ENCODE assay signal across 1 cellular context in genomic region chr17:75557075-75557851, GRCh38.
TF ChIP-seq lines count a peak whose summit lies in the region.

No MANE protein-coding gene starts in this region.

TF ChIP-seq in HepG2, 621 proteins besides CTCF, POLR2A, EP300 and RAD21 (continued from another document and continues in another):
- no peak for TF ChIP-seq ARID3A (IDR thresholded peaks at IDR 0.05; ENCODE audit: low read depth, low read length)
- peak; percentile 24; the same call in 1 of the 2 replicates for TF ChIP-seq NFKB2 (CRISPR knock-in tag; IDR thresholded peaks at IDR 0.05; ENCODE audit: borderline replicate concordance)
- TF ChIP-seq FOXO1 (CRISPR knock-in tag; IDR thresholded peaks at IDR 0.05) = peak; percentile 98
- TF ChIP-seq, protein P1, sequence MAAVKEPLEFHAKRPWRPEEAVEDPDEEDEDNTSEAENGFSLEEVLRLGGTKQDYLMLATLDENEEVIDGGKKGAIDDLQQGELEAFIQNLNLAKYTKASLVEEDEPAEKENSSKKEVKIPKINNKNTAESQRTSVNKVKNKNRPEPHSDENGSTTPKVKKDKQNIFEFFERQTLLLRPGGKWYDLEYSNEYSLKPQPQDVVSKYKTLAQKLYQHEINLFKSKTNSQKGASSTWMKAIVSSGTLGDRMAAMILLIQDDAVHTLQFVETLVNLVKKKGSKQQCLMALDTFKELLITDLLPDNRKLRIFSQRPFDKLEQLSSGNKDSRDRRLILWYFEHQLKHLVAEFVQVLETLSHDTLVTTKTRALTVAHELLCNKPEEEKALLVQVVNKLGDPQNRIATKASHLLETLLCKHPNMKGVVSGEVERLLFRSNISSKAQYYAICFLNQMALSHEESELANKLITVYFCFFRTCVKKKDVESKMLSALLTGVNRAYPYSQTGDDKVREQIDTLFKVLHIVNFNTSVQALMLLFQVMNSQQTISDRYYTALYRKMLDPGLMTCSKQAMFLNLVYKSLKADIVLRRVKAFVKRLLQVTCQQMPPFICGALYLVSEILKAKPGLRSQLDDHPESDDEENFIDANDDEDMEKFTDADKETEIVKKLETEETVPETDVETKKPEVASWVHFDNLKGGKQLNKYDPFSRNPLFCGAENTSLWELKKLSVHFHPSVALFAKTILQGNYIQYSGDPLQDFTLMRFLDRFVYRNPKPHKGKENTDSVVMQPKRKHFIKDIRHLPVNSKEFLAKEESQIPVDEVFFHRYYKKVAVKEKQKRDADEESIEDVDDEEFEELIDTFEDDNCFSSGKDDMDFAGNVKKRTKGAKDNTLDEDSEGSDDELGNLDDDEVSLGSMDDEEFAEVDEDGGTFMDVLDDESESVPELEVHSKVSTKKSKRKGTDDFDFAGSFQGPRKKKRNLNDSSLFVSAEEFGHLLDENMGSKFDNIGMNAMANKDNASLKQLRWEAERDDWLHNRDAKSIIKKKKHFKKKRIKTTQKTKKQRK (IDR thresholded peaks at IDR 0.05; ENCODE audit: low read length) = no peak
- peak; percentile 95 for TF ChIP-seq BCL6 (CRISPR knock-in tag; IDR thresholded peaks at IDR 0.05)
- no peak for TF ChIP-seq ZNF557 (CRISPR knock-in tag; IDR thresholded peaks at IDR 0.05)
- TF ChIP-seq TEAD2 (CRISPR knock-in tag; IDR thresholded peaks at IDR 0.05) = no peak
- peak; percentile 75; the same call in 1 of the 2 replicates for TF ChIP-seq DR1 (CRISPR knock-in tag; IDR thresholded peaks at IDR 0.05)
- no peak for TF ChIP-seq ZNF180 (CRISPR knock-in tag; IDR thresholded peaks at IDR 0.05; ENCODE audit: borderline replicate concordance, low read depth)
- no peak for TF ChIP-seq GPN1 (CRISPR knock-in tag; IDR thresholded peaks at IDR 0.05; ENCODE audit: borderline replicate concordance)
- TF ChIP-seq, protein P2, sequence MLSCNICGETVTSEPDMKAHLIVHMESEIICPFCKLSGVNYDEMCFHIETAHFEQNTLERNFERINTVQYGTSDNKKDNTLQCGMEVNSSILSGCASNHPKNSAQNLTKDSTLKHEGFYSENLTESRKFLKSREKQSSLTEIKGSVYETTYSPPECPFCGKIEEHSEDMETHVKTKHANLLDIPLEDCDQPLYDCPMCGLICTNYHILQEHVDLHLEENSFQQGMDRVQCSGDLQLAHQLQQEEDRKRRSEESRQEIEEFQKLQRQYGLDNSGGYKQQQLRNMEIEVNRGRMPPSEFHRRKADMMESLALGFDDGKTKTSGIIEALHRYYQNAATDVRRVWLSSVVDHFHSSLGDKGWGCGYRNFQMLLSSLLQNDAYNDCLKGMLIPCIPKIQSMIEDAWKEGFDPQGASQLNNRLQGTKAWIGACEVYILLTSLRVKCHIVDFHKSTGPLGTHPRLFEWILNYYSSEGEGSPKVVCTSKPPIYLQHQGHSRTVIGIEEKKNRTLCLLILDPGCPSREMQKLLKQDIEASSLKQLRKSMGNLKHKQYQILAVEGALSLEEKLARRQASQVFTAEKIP (CRISPR knock-in tag; IDR thresholded peaks at IDR 0.05; ENCODE audit: borderline replicate concordance) = no peak
- peak; percentile 65; the same call in 1 of the 2 replicates for TF ChIP-seq ZNF232 (CRISPR knock-in tag; IDR thresholded peaks at IDR 0.05; ENCODE audit: borderline replicate concordance)
- TF ChIP-seq NFE2L1 (CRISPR knock-in tag; IDR thresholded peaks at IDR 0.05; ENCODE audit: borderline replicate concordance) = no peak
- peak; percentile 69 for TF ChIP-seq NFYB (CRISPR knock-in tag; IDR thresholded peaks at IDR 0.05)
- peak; percentile 79; the same call in 1 of the 2 replicates for TF ChIP-seq ZBTB3 (CRISPR knock-in tag; IDR thresholded peaks at IDR 0.05; ENCODE audit: borderline replicate concordance, low read depth)
- no peak for TF ChIP-seq SMARCE1 (IDR thresholded peaks at IDR 0.05; ENCODE audit: borderline replicate concordance)
- no peak for TF ChIP-seq XBP1 (CRISPR knock-in tag; IDR thresholded peaks at IDR 0.05)
- peak; percentile 76 for TF ChIP-seq YEATS4 (CRISPR knock-in tag; IDR thresholded peaks at IDR 0.05; ENCODE audit: borderline replicate concordance)
- 0 out of 2 replicates have a peak, but pooled peaks have one; percentile 41 for TF ChIP-seq SNAI1 (CRISPR knock-in tag; IDR thresholded peaks at IDR 0.05; ENCODE audit: borderline replicate concordance)
- no peak; the same call in 1 of the 2 replicates for TF ChIP-seq GTF3A (CRISPR knock-in tag; conservative IDR thresholded peaks at IDR 0.05)
- peak; percentile 98 for TF ChIP-seq ZSCAN21 (CRISPR knock-in tag; IDR thresholded peaks at IDR 0.05; ENCODE audit: borderline replicate concordance)
- 0 out of 2 replicates have a peak, but pooled peaks have one; percentile 61 for TF ChIP-seq ATF7-NPFF (CRISPR knock-in tag; IDR thresholded peaks at IDR 0.05; ENCODE audit: low read depth)
- peak; percentile 98 for TF ChIP-seq ZBTB7B (CRISPR knock-in tag; IDR thresholded peaks at IDR 0.05)
- TF ChIP-seq RFX3 (CRISPR knock-in tag; IDR thresholded peaks at IDR 0.05) = no peak
- TF ChIP-seq HDAC2 (CRISPR knock-in tag; IDR thresholded peaks at IDR 0.05) = peak; percentile 92; the same call in 1 of the 2 replicates
- TF ChIP-seq, protein P3, sequence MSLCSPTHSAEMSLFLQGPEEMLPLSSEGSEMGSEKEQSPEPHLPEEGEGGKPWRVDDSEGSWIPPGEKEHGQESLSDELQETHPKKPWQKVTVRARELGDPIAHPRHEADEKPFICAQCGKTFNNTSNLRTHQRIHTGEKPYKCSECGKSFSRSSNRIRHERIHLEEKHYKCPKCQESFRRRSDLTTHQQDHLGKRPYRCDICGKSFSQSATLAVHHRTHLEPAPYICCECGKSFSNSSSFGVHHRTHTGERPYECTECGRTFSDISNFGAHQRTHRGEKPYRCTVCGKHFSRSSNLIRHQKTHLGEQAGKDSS (CRISPR knock-in tag; IDR thresholded peaks at IDR 0.05; ENCODE audit: borderline replicate concordance, low read depth) = peak; percentile 94
- peak; percentile 94 for TF ChIP-seq ZNF605 (CRISPR knock-in tag; IDR thresholded peaks at IDR 0.05)
- peak; percentile 88; the same call in 1 of the 2 replicates for TF ChIP-seq GLI4 (CRISPR knock-in tag; IDR thresholded peaks at IDR 0.05; ENCODE audit: borderline replicate concordance)
- peak; percentile 88; the same call in 1 of the 2 replicates for TF ChIP-seq DNMT1 (CRISPR knock-in tag; IDR thresholded peaks at IDR 0.05)
- TF ChIP-seq RELA (CRISPR knock-in tag; IDR thresholded peaks at IDR 0.05) = peak; percentile 89; the same call in 1 of the 2 replicates
- TF ChIP-seq ZFP36L1 (CRISPR knock-in tag; IDR thresholded peaks at IDR 0.05) = peak; percentile 96; the same call in 1 of the 2 replicates
- TF ChIP-seq RCOR2 (CRISPR knock-in tag; IDR thresholded peaks at IDR 0.05) = peak; percentile 66
- peak; percentile 23; the same call in 1 of the 2 replicates for TF ChIP-seq BRCA1 (CRISPR knock-in tag; IDR thresholded peaks at IDR 0.05)
- TF ChIP-seq, protein P4, sequence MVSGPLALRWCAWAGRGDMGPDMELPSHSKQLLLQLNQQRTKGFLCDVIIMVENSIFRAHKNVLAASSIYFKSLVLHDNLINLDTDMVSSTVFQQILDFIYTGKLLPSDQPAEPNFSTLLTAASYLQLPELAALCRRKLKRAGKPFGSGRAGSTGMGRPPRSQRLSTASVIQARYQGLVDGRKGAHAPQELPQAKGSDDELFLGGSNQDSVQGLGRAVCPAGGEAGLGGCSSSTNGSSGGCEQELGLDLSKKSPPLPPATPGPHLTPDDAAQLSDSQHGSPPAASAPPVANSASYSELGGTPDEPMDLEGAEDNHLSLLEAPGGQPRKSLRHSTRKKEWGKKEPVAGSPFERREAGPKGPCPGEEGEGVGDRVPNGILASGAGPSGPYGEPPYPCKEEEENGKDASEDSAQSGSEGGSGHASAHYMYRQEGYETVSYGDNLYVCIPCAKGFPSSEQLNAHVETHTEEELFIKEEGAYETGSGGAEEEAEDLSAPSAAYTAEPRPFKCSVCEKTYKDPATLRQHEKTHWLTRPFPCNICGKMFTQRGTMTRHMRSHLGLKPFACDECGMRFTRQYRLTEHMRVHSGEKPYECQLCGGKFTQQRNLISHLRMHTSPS (CRISPR knock-in tag; IDR thresholded peaks at IDR 0.05; ENCODE audit: low read depth) = peak; percentile 98
- TF ChIP-seq, protein P5, sequence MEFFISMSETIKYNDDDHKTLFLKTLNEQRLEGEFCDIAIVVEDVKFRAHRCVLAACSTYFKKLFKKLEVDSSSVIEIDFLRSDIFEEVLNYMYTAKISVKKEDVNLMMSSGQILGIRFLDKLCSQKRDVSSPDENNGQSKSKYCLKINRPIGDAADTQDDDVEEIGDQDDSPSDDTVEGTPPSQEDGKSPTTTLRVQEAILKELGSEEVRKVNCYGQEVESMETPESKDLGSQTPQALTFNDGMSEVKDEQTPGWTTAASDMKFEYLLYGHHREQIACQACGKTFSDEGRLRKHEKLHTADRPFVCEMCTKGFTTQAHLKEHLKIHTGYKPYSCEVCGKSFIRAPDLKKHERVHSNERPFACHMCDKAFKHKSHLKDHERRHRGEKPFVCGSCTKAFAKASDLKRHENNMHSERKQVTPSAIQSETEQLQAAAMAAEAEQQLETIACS (CRISPR knock-in tag; IDR thresholded peaks at IDR 0.05) = no peak; the same call in 1 of the 2 replicates
- TF ChIP-seq ATRX (CRISPR knock-in tag; IDR thresholded peaks at IDR 0.05; ENCODE audit: borderline replicate concordance) = no peak
- no peak for TF ChIP-seq TCF7L2 (IDR thresholded peaks at IDR 0.05; ENCODE audit: low read depth, low read length)
- TF ChIP-seq HOXD1 (CRISPR knock-in tag; IDR thresholded peaks at IDR 0.05) = peak; percentile 63; the same call in 1 of the 2 replicates
- TF ChIP-seq FOXK2 (IDR thresholded peaks at IDR 0.05) = peak; percentile 79
- no peak for TF ChIP-seq ZKSCAN1 (IDR thresholded peaks at IDR 0.05; ENCODE audit: low read length)
- peak; percentile 71 for TF ChIP-seq GATAD1 (CRISPR knock-in tag; IDR thresholded peaks at IDR 0.05)
- peak; percentile 100 for TF ChIP-seq HNF1B (CRISPR knock-in tag; IDR thresholded peaks at IDR 0.05)
- no peak for TF ChIP-seq ZNF296 (CRISPR knock-in tag; conservative IDR thresholded peaks at IDR 0.05)
- TF ChIP-seq CHD2 (IDR thresholded peaks at IDR 0.05; ENCODE audit: low read depth, low read length) = peak; percentile 68
- 0 out of 2 replicates have a peak, but pooled peaks have one; percentile 42 for TF ChIP-seq ZNF431 (CRISPR knock-in tag; IDR thresholded peaks at IDR 0.05; ENCODE audit: borderline replicate concordance, low read depth)
- TF ChIP-seq ZNF703 (CRISPR knock-in tag; IDR thresholded peaks at IDR 0.05; ENCODE audit: borderline replicate concordance) = no peak
- peak; percentile 92 for TF ChIP-seq ARNT2 (CRISPR knock-in tag; IDR thresholded peaks at IDR 0.05; ENCODE audit: low read depth)
- peak; percentile 97 for TF ChIP-seq ZNF263 (CRISPR knock-in tag; IDR thresholded peaks at IDR 0.05)
- TF ChIP-seq, protein P6, sequence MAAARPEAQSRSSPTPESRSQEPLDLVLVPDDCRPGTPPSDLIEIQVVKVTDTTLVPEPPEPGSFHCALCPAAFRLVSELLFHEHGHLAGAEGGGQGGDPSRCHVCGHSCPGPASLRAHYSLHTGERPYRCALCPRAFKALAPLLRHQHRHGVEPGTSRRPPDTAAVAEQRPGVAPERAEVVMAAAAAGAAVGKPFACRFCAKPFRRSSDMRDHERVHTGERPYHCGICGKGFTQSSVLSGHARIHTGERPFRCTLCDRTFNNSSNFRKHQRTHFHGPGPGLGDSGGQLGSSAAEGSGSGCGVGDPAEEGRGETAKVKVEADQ (CRISPR knock-in tag; IDR thresholded peaks at IDR 0.05; ENCODE audit: borderline replicate concordance) = peak; percentile 63; the same call in 1 of the 2 replicates
- no peak for TF ChIP-seq ZNF878 (CRISPR knock-in tag; IDR thresholded peaks at IDR 0.05)
- TF ChIP-seq MEIS1 (CRISPR knock-in tag; IDR thresholded peaks at IDR 0.05; ENCODE audit: borderline replicate concordance) = peak; percentile 67; the same call in 1 of the 2 replicates
- no peak for TF ChIP-seq SRSF9 (IDR thresholded peaks at IDR 0.05; ENCODE audit: borderline replicate concordance, insufficient read depth, low read depth, low read length, poor library complexity, severe bottlenecking)
- TF ChIP-seq PHB2 (IDR thresholded peaks at IDR 0.05; ENCODE audit: partially characterized antibody) = no peak
- TF ChIP-seq EHMT2 (IDR thresholded peaks at IDR 0.05; ENCODE audit: borderline replicate concordance, low read depth, low read length) = no peak
- TF ChIP-seq ISL2 (CRISPR knock-in tag; IDR thresholded peaks at IDR 0.05) = peak; percentile 81
- peak; percentile 93 for TF ChIP-seq PRPF4 (IDR thresholded peaks at IDR 0.05; ENCODE audit: low read depth, low read length, poor library complexity, severe bottlenecking)
- no peak; the same call in 1 of the 2 replicates for TF ChIP-seq ZNF772 (CRISPR knock-in tag; IDR thresholded peaks at IDR 0.05)
- TF ChIP-seq ZC3H13 (CRISPR knock-in tag; IDR thresholded peaks at IDR 0.05) = no peak
- peak; percentile 16 for TF ChIP-seq HMG20B (CRISPR knock-in tag; conservative IDR thresholded peaks at IDR 0.05)
